In genomic region chr9:116450378-116451139, GRCh38 we compare ENCODE assay signal across 10 cellular contexts.
A peak's percentile ranks its signal among the peaks of the same experiment; 100 is the strongest.
DNase-seq lines count a peak whose midpoint lies in the region; ATAC-seq and FAIRE-seq lines count a peak whose summit lies in the region.
"Had no signal": no experiment of that assay in that cellular context is flagged by ENCODE, and none has a peak within 500 bp of the region (broad histone marks: within the 10 kb centered on the region; RNA-seq: fewer than 3 reads in every experiment).

No MANE protein-coding gene starts in this region.

- peak; percentile 90 for ATAC-seq in GM21576 (IDR thresholded peaks at IDR 0.05; ENCODE audit: unreplicated experiment)
- peak; percentile 88 for ATAC-seq in HG03565 (IDR thresholded peaks at IDR 0.05; ENCODE audit: unreplicated experiment)

- FAIRE-seq in HTR-8/SVneo (lab: Jason Lieb, UNC), result no peak

- DNase-seq in EL (peak; percentile 69), glomerular visceral epithelial cell (ENCODE audit: extremely low spot score) (peak; percentile 88), SKM-1 treated with dmso at 0.1 percent for 144 hours (lab: John Stamatoyannopoulos, UW; ENCODE audit: unreplicated experiment) (no peak), HT-29 (ENCODE audit: low spot score) (no peak), HTR-8/SVneo (ENCODE audit: insufficient read length, low spot score) (no peak), NCI-H146 treated with DMSO at 0.1 percent for 48 hours (lab: John Stamatoyannopoulos, UW; ENCODE audit: unreplicated experiment) (no peak)
- DNase-seq: naive B cell, NCI-H510A had no signal

Comparison
In these comparisons a context has a peak if more than half of its experiments do, and no peak if none do; other contexts are left out.
1. DNase-seq: peak in EL (single experiment) and glomerular visceral epithelial cell (single experiment); none in SKM-1 treated with dmso at 0.1 percent for 144 hours (single experiment), HT-29 (single experiment), HTR-8/SVneo (single experiment) and NCI-H146 treated with DMSO at 0.1 percent for 48 hours (single experiment).